In genomic region chr10:31004611-31005193, GRCh38 we compare ENCODE assay signal across 1 cellular context.
TF ChIP-seq lines count a peak whose summit lies in the region.

No MANE protein-coding gene starts in this region.

TF ChIP-seq in GM12878, 131 proteins besides CTCF, POLR2A, EP300 and RAD21 (continued from another document and continues in another):
- TF ChIP-seq ZNF687 (IDR thresholded peaks at IDR 0.05) (no peak), PAX5 (IDR thresholded peaks at IDR 0.05; ENCODE audit: borderline replicate concordance, low read depth, low read length) (no peak), ZBED1 (IDR thresholded peaks at IDR 0.05; ENCODE audit: borderline replicate concordance) (no peak), CHD2 (IDR thresholded peaks at IDR 0.05; ENCODE audit: borderline replicate concordance, low read depth, low read length) (no peak), NFIC (IDR thresholded peaks at IDR 0.05; ENCODE audit: low read depth, low read length) (peak; percentile 70; the same call in 1 of the 2 replicates), CBX3 (IDR thresholded peaks at IDR 0.05; ENCODE audit: borderline replicate concordance, low read depth) (no peak), HSF1 (IDR thresholded peaks at IDR 0.05; ENCODE audit: low read depth, low read length) (no peak), CHD4 (IDR thresholded peaks at IDR 0.05) (no peak), ZSCAN29 (IDR thresholded peaks at IDR 0.05) (no peak), ZNF622 (IDR thresholded peaks at IDR 0.05) (no peak), YBX1 (IDR thresholded peaks at IDR 0.05) (no peak), BHLHE40 (IDR thresholded peaks at IDR 0.05; ENCODE audit: borderline replicate concordance in 1 of 2, low read depth in 2 of 2, low read length in 1 of 2) (no peak), POLR2AphosphoS2 (IDR thresholded peaks at IDR 0.05; ENCODE audit: low read depth, low read length) (no peak), PKNOX1 (IDR thresholded peaks at IDR 0.05) (no peak), EGR1 (IDR thresholded peaks at IDR 0.05; ENCODE audit: borderline replicate concordance in 1 of 2, low read depth in 2 of 2, low read length in 2 of 2) (no peak), BACH1 (IDR thresholded peaks at IDR 0.05; ENCODE audit: borderline replicate concordance) (peak; percentile 72; the same call in 1 of the 2 replicates), JUND (IDR thresholded peaks at IDR 0.05; ENCODE audit: low read depth, low read length) (no peak), ZNF207 (IDR thresholded peaks at IDR 0.05; ENCODE audit: borderline replicate concordance) (no peak), MLLT1 (IDR thresholded peaks at IDR 0.05) (no peak), STAT3 (IDR thresholded peaks at IDR 0.05; ENCODE audit: low read depth, low read length) (no peak), RBBP5 (conservative IDR thresholded peaks at IDR 0.05) (no peak), TCF12 (IDR thresholded peaks at IDR 0.05; ENCODE audit: low read depth, low read length) (no peak), SMC3 (IDR thresholded peaks at IDR 0.05; ENCODE audit: borderline replicate concordance, low read length) (no peak), ESRRA (IDR thresholded peaks at IDR 0.05; ENCODE audit: low read length) (no peak), LARP7 (IDR thresholded peaks at IDR 0.05) (no peak), RCOR1 (conservative IDR thresholded peaks at IDR 0.05; ENCODE audit: low read depth, low read length) (no peak), HDGF (IDR thresholded peaks at IDR 0.05) (no peak), ETV6 (conservative IDR thresholded peaks at IDR 0.05 in 1 of 2, IDR thresholded peaks at IDR 0.05 in 1 of 2; ENCODE audit: borderline replicate concordance in 1 of 2, low read depth in 1 of 2) (peak in 1 of 2 experiments; percentile 77; a peak in 2 of 4 replicates), ZZZ3 (IDR thresholded peaks at IDR 0.05; ENCODE audit: control insufficient read depth, insufficient read length, low read depth) (no peak), USF2 (IDR thresholded peaks at IDR 0.05; ENCODE audit: borderline replicate concordance, low read depth, low read length) (no peak), POLR2AphosphoS5 (IDR thresholded peaks at IDR 0.05; ENCODE audit: low read length) (no peak), CREM (IDR thresholded peaks at IDR 0.05; ENCODE audit: low read depth) (no peak), FOS (IDR thresholded peaks at IDR 0.05; ENCODE audit: borderline replicate concordance, extremely low read depth, insufficient read length) (no peak), SIN3A (IDR thresholded peaks at IDR 0.05; ENCODE audit: low read depth, low read length) (no peak), MYC (IDR thresholded peaks at IDR 0.05; ENCODE audit: insufficient read depth, insufficient read length, insufficient replicate concordance, low read length, severe bottlenecking) (no peak)
- TF ChIP-seq, protein P1, sequence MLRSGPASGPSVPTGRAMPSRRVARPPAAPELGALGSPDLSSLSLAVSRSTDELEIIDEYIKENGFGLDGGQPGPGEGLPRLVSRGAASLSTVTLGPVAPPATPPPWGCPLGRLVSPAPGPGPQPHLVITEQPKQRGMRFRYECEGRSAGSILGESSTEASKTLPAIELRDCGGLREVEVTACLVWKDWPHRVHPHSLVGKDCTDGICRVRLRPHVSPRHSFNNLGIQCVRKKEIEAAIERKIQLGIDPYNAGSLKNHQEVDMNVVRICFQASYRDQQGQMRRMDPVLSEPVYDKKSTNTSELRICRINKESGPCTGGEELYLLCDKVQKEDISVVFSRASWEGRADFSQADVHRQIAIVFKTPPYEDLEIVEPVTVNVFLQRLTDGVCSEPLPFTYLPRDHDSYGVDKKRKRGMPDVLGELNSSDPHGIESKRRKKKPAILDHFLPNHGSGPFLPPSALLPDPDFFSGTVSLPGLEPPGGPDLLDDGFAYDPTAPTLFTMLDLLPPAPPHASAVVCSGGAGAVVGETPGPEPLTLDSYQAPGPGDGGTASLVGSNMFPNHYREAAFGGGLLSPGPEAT (IDR thresholded peaks at IDR 0.05; ENCODE audit: low read depth) = peak; percentile 46; the same call in 1 of the 2 replicates
- TF ChIP-seq, protein P2, sequence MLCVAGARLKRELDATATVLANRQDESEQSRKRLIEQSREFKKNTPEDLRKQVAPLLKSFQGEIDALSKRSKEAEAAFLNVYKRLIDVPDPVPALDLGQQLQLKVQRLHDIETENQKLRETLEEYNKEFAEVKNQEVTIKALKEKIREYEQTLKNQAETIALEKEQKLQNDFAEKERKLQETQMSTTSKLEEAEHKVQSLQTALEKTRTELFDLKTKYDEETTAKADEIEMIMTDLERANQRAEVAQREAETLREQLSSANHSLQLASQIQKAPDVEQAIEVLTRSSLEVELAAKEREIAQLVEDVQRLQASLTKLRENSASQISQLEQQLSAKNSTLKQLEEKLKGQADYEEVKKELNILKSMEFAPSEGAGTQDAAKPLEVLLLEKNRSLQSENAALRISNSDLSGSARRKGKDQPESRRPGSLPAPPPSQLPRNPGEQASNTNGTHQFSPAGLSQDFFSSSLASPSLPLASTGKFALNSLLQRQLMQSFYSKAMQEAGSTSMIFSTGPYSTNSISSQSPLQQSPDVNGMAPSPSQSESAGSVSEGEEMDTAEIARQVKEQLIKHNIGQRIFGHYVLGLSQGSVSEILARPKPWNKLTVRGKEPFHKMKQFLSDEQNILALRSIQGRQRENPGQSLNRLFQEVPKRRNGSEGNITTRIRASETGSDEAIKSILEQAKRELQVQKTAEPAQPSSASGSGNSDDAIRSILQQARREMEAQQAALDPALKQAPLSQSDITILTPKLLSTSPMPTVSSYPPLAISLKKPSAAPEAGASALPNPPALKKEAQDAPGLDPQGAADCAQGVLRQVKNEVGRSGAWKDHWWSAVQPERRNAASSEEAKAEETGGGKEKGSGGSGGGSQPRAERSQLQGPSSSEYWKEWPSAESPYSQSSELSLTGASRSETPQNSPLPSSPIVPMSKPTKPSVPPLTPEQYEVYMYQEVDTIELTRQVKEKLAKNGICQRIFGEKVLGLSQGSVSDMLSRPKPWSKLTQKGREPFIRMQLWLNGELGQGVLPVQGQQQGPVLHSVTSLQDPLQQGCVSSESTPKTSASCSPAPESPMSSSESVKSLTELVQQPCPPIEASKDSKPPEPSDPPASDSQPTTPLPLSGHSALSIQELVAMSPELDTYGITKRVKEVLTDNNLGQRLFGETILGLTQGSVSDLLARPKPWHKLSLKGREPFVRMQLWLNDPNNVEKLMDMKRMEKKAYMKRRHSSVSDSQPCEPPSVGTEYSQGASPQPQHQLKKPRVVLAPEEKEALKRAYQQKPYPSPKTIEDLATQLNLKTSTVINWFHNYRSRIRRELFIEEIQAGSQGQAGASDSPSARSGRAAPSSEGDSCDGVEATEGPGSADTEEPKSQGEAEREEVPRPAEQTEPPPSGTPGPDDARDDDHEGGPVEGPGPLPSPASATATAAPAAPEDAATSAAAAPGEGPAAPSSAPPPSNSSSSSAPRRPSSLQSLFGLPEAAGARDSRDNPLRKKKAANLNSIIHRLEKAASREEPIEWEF (IDR thresholded peaks at IDR 0.05; ENCODE audit: insufficient replicate concordance, low read depth, low read length) = peak; percentile 15
- TF ChIP-seq, protein P3, sequence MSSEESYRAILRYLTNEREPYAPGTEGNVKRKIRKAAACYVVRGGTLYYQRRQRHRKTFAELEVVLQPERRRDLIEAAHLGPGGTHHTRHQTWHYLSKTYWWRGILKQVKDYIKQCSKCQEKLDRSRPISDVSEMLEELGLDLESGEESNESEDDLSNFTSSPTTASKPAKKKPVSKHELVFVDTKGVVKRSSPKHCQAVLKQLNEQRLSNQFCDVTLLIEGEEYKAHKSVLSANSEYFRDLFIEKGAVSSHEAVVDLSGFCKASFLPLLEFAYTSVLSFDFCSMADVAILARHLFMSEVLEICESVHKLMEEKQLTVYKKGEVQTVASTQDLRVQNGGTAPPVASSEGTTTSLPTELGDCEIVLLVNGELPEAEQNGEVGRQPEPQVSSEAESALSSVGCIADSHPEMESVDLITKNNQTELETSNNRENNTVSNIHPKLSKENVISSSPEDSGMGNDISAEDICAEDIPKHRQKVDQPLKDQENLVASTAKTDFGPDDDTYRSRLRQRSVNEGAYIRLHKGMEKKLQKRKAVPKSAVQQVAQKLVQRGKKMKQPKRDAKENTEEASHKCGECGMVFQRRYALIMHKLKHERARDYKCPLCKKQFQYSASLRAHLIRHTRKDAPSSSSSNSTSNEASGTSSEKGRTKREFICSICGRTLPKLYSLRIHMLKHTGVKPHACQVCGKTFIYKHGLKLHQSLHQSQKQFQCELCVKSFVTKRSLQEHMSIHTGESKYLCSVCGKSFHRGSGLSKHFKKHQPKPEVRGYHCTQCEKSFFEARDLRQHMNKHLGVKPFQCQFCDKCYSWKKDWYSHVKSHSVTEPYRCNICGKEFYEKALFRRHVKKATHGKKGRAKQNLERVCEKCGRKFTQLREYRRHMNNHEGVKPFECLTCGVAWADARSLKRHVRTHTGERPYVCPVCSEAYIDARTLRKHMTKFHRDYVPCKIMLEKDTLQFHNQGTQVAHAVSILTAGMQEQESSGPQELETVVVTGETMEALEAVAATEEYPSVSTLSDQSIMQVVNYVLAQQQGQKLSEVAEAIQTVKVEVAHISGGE (CRISPR knock-in tag; IDR thresholded peaks at IDR 0.05) = no peak
